ENCODE assay signal across 12 cellular contexts in the genomic region with DNA sequence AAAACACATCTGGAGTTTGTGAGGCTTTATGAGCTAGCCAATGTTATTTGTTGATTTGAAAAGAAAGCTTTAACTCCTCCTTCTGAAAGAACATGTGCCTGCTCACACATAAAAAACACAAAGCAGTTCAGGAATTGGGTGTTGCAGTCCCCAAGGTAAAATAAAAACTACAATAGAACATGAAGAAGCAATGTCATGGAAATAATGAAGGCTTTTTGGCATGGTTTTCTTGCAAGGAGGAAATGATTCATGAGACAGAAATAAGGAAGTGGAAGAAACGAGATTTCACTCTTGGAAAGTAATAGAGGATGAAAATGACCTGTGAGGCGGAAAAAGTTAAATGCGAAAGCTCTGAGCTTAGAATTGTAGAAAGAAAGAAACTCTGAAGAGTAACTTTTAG.
DNase-seq lines count a peak whose midpoint lies in the region; ATAC-seq and TF ChIP-seq lines count a peak whose summit lies in the region.
"Had no signal": no experiment of that assay in that cellular context is flagged by ENCODE, and none has a peak within 500 bp of the region (broad histone marks: within the 10 kb centered on the region; RNA-seq: fewer than 3 reads in every experiment).

No MANE protein-coding gene starts in this region.

- 26 to 34% (median 31%) methylated on average over 3 of the region's 3 CpGs for WGBS in heart left ventricle, 4 donors
- WGBS in heart right ventricle, 2 donors: 38 to 45% methylated on average over 3 of the region's 3 CpGs
- WGBS in tibial nerve, 2 donors: 29% methylated on average over 3 of the region's 3 CpGs

- H3K27ac ChIP-seq in heart left ventricle (peak overlapping the region in 11 of 12 donors; percentile 31 to 80 (median 64)), heart right ventricle (peak overlapping the region in 9 of 10 donors; percentile 30 to 80 (median 66)), tibial nerve (peak overlapping the region; percentile 27 to 80 (median 52))

- H3K27me3 ChIP-seq in heart left ventricle: no peaks in the 10 kb centered on the region
- H3K27me3 ChIP-seq in heart right ventricle: no peaks in the 10 kb centered on the region
- H3K27me3 ChIP-seq in tibial nerve: no peaks in the 10 kb centered on the region
- H3K27me3 ChIP-seq: upper lobe of left lung had no signal

- peak; percentile 28 to 81 (median 73) for ATAC-seq in heart left ventricle
- ATAC-seq in activated naive CD8-positive, alpha-beta T cell treated with anti-CD3 and anti-CD28 coated beads, Interleukin-2, amount 50 U/mL, for 24 hours: peak; percentile 43
- peak in 6 of 8 donors; percentile 54 to 85 (median 78) for ATAC-seq in heart right ventricle
- ATAC-seq in GM21786 (IDR thresholded peaks at IDR 0.05; ENCODE audit: unreplicated experiment): no peak

- H3K27ac Mint-ChIP-seq in activated naive CD8-positive, alpha-beta T cell treated with anti-CD3 and anti-CD28 coated beads, Interleukin-2, amount 50 U/mL, for 24 hours: peak overlapping the region; percentile 30

- no peaks in the 10 kb centered on the region for H3K36me3 ChIP-seq in heart left ventricle
- H3K36me3 ChIP-seq in heart right ventricle: no peaks in the 10 kb centered on the region
- H3K36me3 ChIP-seq in tibial nerve: no peaks in the 10 kb centered on the region
- H3K36me3 ChIP-seq: upper lobe of left lung had no signal

- DNase-seq in heart left ventricle (no peak), cardiac septum (ENCODE audit: low spot score) (no peak), heart right ventricle (no peak), tibial nerve (ENCODE audit: low spot score in 2 of 2) (no peak), NCI-H2196 treated with DMSO at 0.1 percent for 48 hours (lab: John Stamatoyannopoulos, UW; ENCODE audit: unreplicated experiment) (no peak), iPS-NIHi11 (ENCODE audit: low spot score) (no peak)
- DNase-seq in activated naive CD8-positive, alpha-beta T cell treated with anti-CD3 and anti-CD28 coated beads, Interleukin-2, amount 50 U/mL, for 24 hours: no peak
- DNase-seq: NCI-H345, upper lobe of left lung had no signal

- H3K4me3 ChIP-seq in heart left ventricle (no peak overlapping the region), heart right ventricle (no peak overlapping the region), tibial nerve (no peak overlapping the region)
- H3K4me3 ChIP-seq: coronary artery, upper lobe of left lung had no signal

- no peak for TF ChIP-seq POLR2A in heart left ventricle (IDR thresholded peaks at IDR 0.05)
- no peak for TF ChIP-seq POLR2A in tibial nerve (IDR thresholded peaks at IDR 0.05)

- intact Hi-C loops in heart left ventricle (cut with DNase I): loop anchor here in 3 of 10 donors (2.0 to 5.0 kb wide), 4 partner anchors 27 to 61 kb away; no protein-coding TSS in a partner anchor
- intact Hi-C loops in cardiac septum (cut with DNase I): loop anchor here (2.0 to 10.0 kb wide), 3 partner anchors 36 to 963 kb away; no protein-coding TSS in a partner anchor
- intact Hi-C loops in heart right ventricle (cut with DNase I): loop anchor here in 1 of 10 donors (5.0 kb wide), 1 partner anchor 66 kb away; no protein-coding TSS in a partner anchor

- no peaks in the 10 kb centered on the region for H3K27me3 Mint-ChIP-seq in activated naive CD8-positive, alpha-beta T cell treated with anti-CD3 and anti-CD28 coated beads, Interleukin-2, amount 50 U/mL, for 24 hours

- peaks cover 5% of the 10 kb centered on the region for H3K36me3 Mint-ChIP-seq in activated naive CD8-positive, alpha-beta T cell treated with anti-CD3 and anti-CD28 coated beads, Interleukin-2, amount 50 U/mL, for 24 hours (ENCODE audit: low read depth)

- H3K4me3 Mint-ChIP-seq in activated naive CD8-positive, alpha-beta T cell treated with anti-CD3 and anti-CD28 coated beads, Interleukin-2, amount 50 U/mL, for 24 hours: peak overlapping the region; percentile 5
- H3K4me3 Mint-ChIP-seq: neural crest cell had no signal

- H3K4me1 ChIP-seq in heart left ventricle (peaks cover 0 to 27% (median 6%) of the 10 kb centered on the region in 12 donors), heart right ventricle (peaks cover 0 to 21% (median 14%) of the 10 kb centered on the region in 9 donors), tibial nerve (peaks cover 0 to 32% (median 5%) of the 10 kb centered on the region in 4 donors)

- H3K4me1 Mint-ChIP-seq in activated naive CD8-positive, alpha-beta T cell treated with anti-CD3 and anti-CD28 coated beads, Interleukin-2, amount 50 U/mL, for 24 hours: peaks cover 13% of the 10 kb centered on the region

- TF ChIP-seq CTCF in heart left ventricle (IDR thresholded peaks at IDR 0.05) (no peak), heart right ventricle (IDR thresholded peaks at IDR 0.05) (no peak), tibial nerve (IDR thresholded peaks at IDR 0.05) (no peak)

- H3K9me3 ChIP-seq in heart left ventricle (peaks cover 0 to 22% (median 7%) of the 10 kb centered on the region in 12 donors), heart right ventricle (peaks cover 0 to 26% (median 10%) of the 10 kb centered on the region in 11 donors), tibial nerve (peaks cover 0 to 9% (median 0%) of the 10 kb centered on the region in 4 donors)

- TF ChIP-seq EP300 in tibial nerve (IDR thresholded peaks at IDR 0.05): peak; percentile 84

- peaks cover 45% of the 10 kb centered on the region for H3K9me3 Mint-ChIP-seq in activated naive CD8-positive, alpha-beta T cell treated with anti-CD3 and anti-CD28 coated beads, Interleukin-2, amount 50 U/mL, for 24 hours
